Comparison of ENCODE assay signal across 21 cellular contexts in the genomic region with DNA sequence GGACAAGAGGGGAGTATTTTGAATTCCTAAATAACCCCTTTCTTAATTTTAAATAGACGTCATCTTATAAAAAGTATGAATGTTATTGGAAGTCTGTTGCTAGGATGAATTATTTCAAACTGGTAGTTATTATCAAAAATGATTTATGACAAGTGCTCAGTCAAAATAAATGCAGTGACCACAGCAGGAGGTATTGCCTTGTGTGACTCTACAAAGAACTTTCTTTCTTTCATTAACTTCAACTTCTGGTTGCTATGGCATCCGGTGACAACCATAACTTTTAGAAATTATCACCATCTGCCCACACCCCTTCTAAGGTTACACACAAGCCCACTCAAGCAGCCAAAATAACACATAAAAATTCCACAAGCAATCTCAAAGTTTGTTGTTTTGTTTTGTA.
"Had no signal": no experiment of that assay in that cellular context is flagged by ENCODE, and none has a peak within 500 bp of the region (broad histone marks: within the 10 kb centered on the region; RNA-seq: fewer than 3 reads in every experiment).

No MANE protein-coding gene starts in this region.

- H3K4me1 ChIP-seq: esophagus squamous epithelium, heart right ventricle, thyroid gland had no signal

- H3K27me3 ChIP-seq: cardiac muscle cell, esophagus squamous epithelium, heart right ventricle, thyroid gland had no signal

- H3K4me3 Mint-ChIP-seq: activated CD4-positive, alpha-beta T cell treated with anti-CD3 and anti-CD28 coated beads, Interleukin-2, amount 10 ng/mL, durations not matched to agents 24 days and 14 days; activated CD8-positive, alpha-beta T cell treated with anti-CD3 and anti-CD28 coated beads for 36 hours; activated naive CD8-positive, alpha-beta T cell treated with anti-CD3 and anti-CD28 coated beads, Interleukin-2, amount 10 ng/mL, durations not matched to agents 7 days and 5 days; activated T-cell treated with anti-CD3 and anti-CD28 coated beads, Interleukin-2, amount 50 U/mL, for 24 hours; dendritic cell treated with granulocyte-macrophage colony-stimulating factor and Interleukin-4, amounts not matched to agents 40 ng/mL and 50 ng/mL, for 4 days; immature natural killer cell; natural killer cell had no signal

- ATAC-seq: activated CD8-positive, alpha-beta T cell treated with anti-CD3 and anti-CD28 coated beads for 36 hours; heart right ventricle; natural killer cell had no signal

- H3K36me3 ChIP-seq: cardiac muscle cell, esophagus squamous epithelium, thyroid gland had no signal

- H3K27ac ChIP-seq: cardiac muscle cell, esophagus squamous epithelium, heart right ventricle, thyroid gland had no signal

- H3K27me3 Mint-ChIP-seq: activated CD4-positive, alpha-beta T cell treated with anti-CD3 and anti-CD28 coated beads, Interleukin-2, amount 10 ng/mL, durations not matched to agents 24 days and 14 days; activated CD8-positive, alpha-beta T cell treated with anti-CD3 and anti-CD28 coated beads for 36 hours; activated naive CD8-positive, alpha-beta T cell treated with anti-CD3 and anti-CD28 coated beads, Interleukin-2, amount 10 ng/mL, durations not matched to agents 7 days and 5 days; activated T-cell treated with anti-CD3 and anti-CD28 coated beads, Interleukin-2, amount 50 U/mL, for 24 hours; dendritic cell treated with granulocyte-macrophage colony-stimulating factor and Interleukin-4, amounts not matched to agents 40 ng/mL and 50 ng/mL, for 4 days had no signal

- H3K36me3 Mint-ChIP-seq: activated naive CD8-positive, alpha-beta T cell treated with anti-CD3 and anti-CD28 coated beads, Interleukin-2, amount 10 ng/mL, durations not matched to agents 7 days and 5 days; immature natural killer cell; natural killer cell had no signal

- DNase-seq: activated CD4-positive, alpha-beta T cell treated with anti-CD3 and anti-CD28 coated beads, Interleukin-2, amount 10 ng/mL, durations not matched to agents 24 days and 14 days; activated CD8-positive, alpha-beta T cell treated with anti-CD3 and anti-CD28 coated beads for 36 hours; activated naive CD4-positive, alpha-beta T cell treated with Interleukin-2 at 50 U/mL for 16 hours; activated naive CD8-positive, alpha-beta T cell treated with anti-CD3 and anti-CD28 coated beads, Interleukin-2, amount 10 ng/mL, durations not matched to agents 7 days and 5 days; activated T-cell treated with anti-CD3 and anti-CD28 coated beads, Interleukin-2, amount 50 U/mL, for 24 hours; amygdala; effector CD8-positive, alpha-beta T cell; esophagus squamous epithelium; heart right ventricle; immature natural killer cell; mesendoderm; natural killer cell; nucleus accumbens; retina; stimulated activated CD8-positive, alpha-beta memory T cell treated with anti-CD3 and anti-CD28 coated beads, Interleukin-4, amount 100 ng/mL, for 48 hours; stimulated activated naive CD4-positive, alpha-beta T cell; T1000; thyroid gland had no signal

- H3K9me3 ChIP-seq: esophagus squamous epithelium, thyroid gland had no signal

- H3K27ac Mint-ChIP-seq: activated CD4-positive, alpha-beta T cell treated with anti-CD3 and anti-CD28 coated beads, Interleukin-2, amount 10 ng/mL, durations not matched to agents 24 days and 14 days; activated CD8-positive, alpha-beta T cell treated with anti-CD3 and anti-CD28 coated beads for 36 hours; activated naive CD8-positive, alpha-beta T cell treated with anti-CD3 and anti-CD28 coated beads, Interleukin-2, amount 10 ng/mL, durations not matched to agents 7 days and 5 days; activated T-cell treated with anti-CD3 and anti-CD28 coated beads, Interleukin-2, amount 50 U/mL, for 24 hours; activated T-helper 2 cell treated with anti-CD3 and anti-CD28 coated beads, Interferon-gamma antibody, Interleukin-2, Interleukin-4, amounts not matched to agents 10 μg/mL and 5 μg/mL and 100 μg/mL, durations not matched to agents 14 hours and 24 hours and 36 hours; dendritic cell treated with granulocyte-macrophage colony-stimulating factor and Interleukin-4, amounts not matched to agents 40 ng/mL and 50 ng/mL, for 4 days; immature natural killer cell; natural killer cell had no signal

- H3K4me3 ChIP-seq: cardiac muscle cell, esophagus squamous epithelium, heart right ventricle, thyroid gland had no signal

- H3K4me1 Mint-ChIP-seq: activated CD4-positive, alpha-beta T cell treated with anti-CD3 and anti-CD28 coated beads, Interleukin-2, amount 10 ng/mL, durations not matched to agents 24 days and 14 days; activated naive CD8-positive, alpha-beta T cell treated with anti-CD3 and anti-CD28 coated beads, Interleukin-2, amount 10 ng/mL, durations not matched to agents 7 days and 5 days had no signal

- H3K9me3 Mint-ChIP-seq: activated CD4-positive, alpha-beta T cell treated with anti-CD3 and anti-CD28 coated beads, Interleukin-2, amount 10 ng/mL, durations not matched to agents 24 days and 14 days; activated CD8-positive, alpha-beta T cell treated with anti-CD3 and anti-CD28 coated beads for 36 hours; activated naive CD8-positive, alpha-beta T cell treated with anti-CD3 and anti-CD28 coated beads, Interleukin-2, amount 10 ng/mL, durations not matched to agents 7 days and 5 days; activated T-cell treated with anti-CD3 and anti-CD28 coated beads, Interleukin-2, amount 50 U/mL, for 24 hours; activated T-helper 2 cell treated with anti-CD3 and anti-CD28 coated beads, Interferon-gamma antibody, Interleukin-2, Interleukin-4, amounts not matched to agents 10 μg/mL and 5 μg/mL and 100 μg/mL, durations not matched to agents 14 hours and 24 hours and 36 hours; dendritic cell treated with granulocyte-macrophage colony-stimulating factor and Interleukin-4, amounts not matched to agents 40 ng/mL and 50 ng/mL, for 4 days had no signal
